Comparison of ENCODE assay signal across 24 cellular contexts in the genomic region with DNA sequence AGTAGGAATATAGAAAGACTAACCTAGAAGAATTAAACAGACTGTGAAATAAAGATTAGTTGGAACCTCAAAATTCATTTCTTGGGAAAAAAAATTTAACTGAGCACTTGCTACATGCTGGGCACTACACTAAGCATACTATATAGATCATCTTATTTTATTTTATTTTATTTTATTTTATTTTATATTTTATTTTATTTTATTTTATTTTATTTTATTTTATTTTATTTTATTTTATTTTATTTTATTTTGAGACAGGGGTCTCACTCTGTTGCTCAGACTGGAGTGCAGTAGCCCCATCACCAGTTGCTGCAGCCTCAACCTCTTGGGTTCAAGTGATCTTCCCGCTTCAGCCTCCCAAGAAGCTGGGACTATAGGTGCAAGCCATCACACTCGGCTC.
"Had no signal": no experiment of that assay in that cellular context is flagged by ENCODE, and none has a peak within 500 bp of the region (broad histone marks: within the 10 kb centered on the region; RNA-seq: fewer than 3 reads in every experiment).

No MANE protein-coding gene starts in this region.

- H3K27me3 ChIP-seq: colonic mucosa, dorsolateral prefrontal cortex, esophagus muscularis mucosa, esophagus squamous epithelium, foreskin keratinocyte, gastrocnemius medialis, gastroesophageal sphincter, heart left ventricle had no signal

- H3K27me3 Mint-ChIP-seq: dendritic cell treated with granulocyte-macrophage colony-stimulating factor and Interleukin-4, amounts not matched to agents 40 ng/mL and 50 ng/mL, for 4 days; effector memory CD8-positive, alpha-beta T cell had no signal

- H3K9me3 Mint-ChIP-seq: dendritic cell treated with granulocyte-macrophage colony-stimulating factor and Interleukin-4, amounts not matched to agents 40 ng/mL and 50 ng/mL, for 4 days; endodermal cell had no signal

- DNase-seq: colonic mucosa; cortex of kidney; dermis blood vessel endothelial cell; dorsolateral prefrontal cortex; effector CD4-positive, alpha-beta T cell; effector CD8-positive, alpha-beta T cell; effector memory CD4-positive, alpha-beta T cell; effector memory CD8-positive, alpha-beta T cell; endodermal cell; erythroblast; esophagus squamous epithelium; foreskin fibroblast; foreskin keratinocyte; foreskin melanocyte; gastrocnemius medialis; glutamatergic neuron; head of caudate nucleus; heart left ventricle had no signal

- H3K4me3 Mint-ChIP-seq: dendritic cell treated with granulocyte-macrophage colony-stimulating factor and Interleukin-4, amounts not matched to agents 40 ng/mL and 50 ng/mL, for 4 days; effector memory CD8-positive, alpha-beta T cell; endodermal cell had no signal

- H3K36me3 ChIP-seq: colonic mucosa, esophagus muscularis mucosa, esophagus squamous epithelium, gastrocnemius medialis, gastroesophageal sphincter, heart left ventricle had no signal

- ATAC-seq: effector memory CD8-positive, alpha-beta T cell; esophagus mucosa; foreskin keratinocyte; gastrocnemius medialis; gastroesophageal sphincter; heart left ventricle had no signal

- H3K9me3 ChIP-seq: colonic mucosa, esophagus muscularis mucosa, esophagus squamous epithelium, gastrocnemius medialis, gastroesophageal sphincter, heart left ventricle had no signal

- H3K4me1 ChIP-seq: colonic mucosa, gastrocnemius medialis, gastroesophageal sphincter had no signal

- H3K27ac ChIP-seq: colonic mucosa, coronary artery, dorsolateral prefrontal cortex, epithelial cell of prostate, esophagus muscularis mucosa, esophagus squamous epithelium, foreskin keratinocyte, gastrocnemius medialis, gastroesophageal sphincter, heart left ventricle had no signal

- H3K4me3 ChIP-seq: colonic mucosa, coronary artery, dorsolateral prefrontal cortex, esophagus muscularis mucosa, esophagus squamous epithelium, gastrocnemius medialis, gastroesophageal sphincter, heart left ventricle had no signal

- H3K27ac Mint-ChIP-seq: dendritic cell treated with granulocyte-macrophage colony-stimulating factor and Interleukin-4, amounts not matched to agents 40 ng/mL and 50 ng/mL, for 4 days; effector memory CD8-positive, alpha-beta T cell; endodermal cell had no signal
